Comparison of ENCODE assay signal across 27 cellular contexts in genomic region chr1:77386276-77386675, GRCh38.
"Had no signal": no experiment of that assay in that cellular context is flagged by ENCODE, and none has a peak within 500 bp of the region (broad histone marks: within the 10 kb centered on the region; RNA-seq: fewer than 3 reads in every experiment).

No MANE protein-coding gene starts in this region.

- H3K27ac ChIP-seq: breast epithelium, KMS-11, SK-N-MC had no signal

- H3K4me1 ChIP-seq: breast epithelium had no signal

- H3K4me3 Mint-ChIP-seq: activated CD8-positive, alpha-beta T cell treated with anti-CD3 and anti-CD28 coated beads for 36 hours; activated naive CD4-positive, alpha-beta T cell treated with anti-CD3 and anti-CD28 coated beads, Interleukin-2, amount 10 ng/mL, durations not matched to agents 7 days and 5 days; activated naive CD8-positive, alpha-beta T cell treated with anti-CD3 and anti-CD28 coated beads for 36 hours; activated T-cell treated with anti-CD3 and anti-CD28 coated beads, Interleukin-2, amount 50 U/mL, for 72 hours; T-helper 2 cell treated with Interferon-gamma antibody and Interleukin-4, amounts not matched to agents 5 μg/mL and 100 μg/mL, for 36 hours had no signal

- H3K36me3 Mint-ChIP-seq: activated naive CD4-positive, alpha-beta T cell treated with anti-CD3 and anti-CD28 coated beads, Interleukin-2, amount 10 ng/mL, durations not matched to agents 7 days and 5 days had no signal

- H3K4me2 ChIP-seq: KMS-11 had no signal

- H3K9me3 ChIP-seq: breast epithelium had no signal

- ATAC-seq: activated CD4-positive, CD25-positive, alpha-beta regulatory T cell treated with anti-CD3 and anti-CD28 coated beads, Interleukin-2, amount 50 U/mL, for 24 hours; activated CD8-positive, alpha-beta T cell treated with anti-CD3 and anti-CD28 coated beads for 36 hours; activated T-cell treated with anti-CD3 and anti-CD28 coated beads, Interleukin-2, amount 50 U/mL, for 72 hours; Panc1; Right ventricle myocardium inferior had no signal

- DNase-seq: activated CD4-positive, alpha-beta T cell treated with anti-CD3 and anti-CD28 coated beads for 4 hours; activated CD8-positive, alpha-beta memory T cell treated with anti-CD3 and anti-CD28 coated beads, Interleukin-2, amount 50 U/mL, for 4 hours; activated CD8-positive, alpha-beta T cell treated with anti-CD3 and anti-CD28 coated beads for 36 hours; activated gamma-delta T cell treated with Interleukin-2 at 50 U/mL for 16 hours; activated naive CD4-positive, alpha-beta T cell treated with anti-CD3 and anti-CD28 coated beads, Interleukin-2, amount 10 ng/mL, durations not matched to agents 7 days and 5 days; activated naive CD8-positive, alpha-beta T cell treated with anti-CD3 and anti-CD28 coated beads for 36 hours; activated T-cell treated with anti-CD3 and anti-CD28 coated beads, Interleukin-2, amount 50 U/mL, for 72 hours; anterior cingulate cortex; central memory CD4-positive, alpha-beta T cell; NCI-H1092 treated with DMSO at 0.1 percent for 48 hours; NCI-H1417 treated with DMSO at 0.1 percent for 48 hours; NCI-H1694; NCI-H2029 treated with DMSO at 0.1 percent for 48 hours; NCI-H446; NCI-H524; NCI-H748 treated with DMSO at 0.1 percent for 48 hours; OCI-M1; RPMI8226; SW 1271 had no signal

- H3K36me3 ChIP-seq: breast epithelium had no signal

- H3K9me3 Mint-ChIP-seq: activated CD8-positive, alpha-beta T cell treated with anti-CD3 and anti-CD28 coated beads for 36 hours; activated naive CD4-positive, alpha-beta T cell treated with anti-CD3 and anti-CD28 coated beads, Interleukin-2, amount 10 ng/mL, durations not matched to agents 7 days and 5 days; activated naive CD8-positive, alpha-beta T cell treated with anti-CD3 and anti-CD28 coated beads for 36 hours; activated T-cell treated with anti-CD3 and anti-CD28 coated beads, Interleukin-2, amount 50 U/mL, for 72 hours; activated T-helper 2 cell treated with anti-CD3 and anti-CD28 coated beads, Interferon-gamma antibody, Interleukin-2, Interleukin-4, amounts not matched to agents 10 μg/mL and 5 μg/mL and 100 μg/mL, durations not matched to agents 14 hours and 24 hours and 36 hours; T-helper 2 cell treated with Interferon-gamma antibody and Interleukin-4, amounts not matched to agents 5 μg/mL and 100 μg/mL, for 36 hours had no signal

- H3K27me3 Mint-ChIP-seq: activated CD8-positive, alpha-beta T cell treated with anti-CD3 and anti-CD28 coated beads for 36 hours; activated naive CD4-positive, alpha-beta T cell treated with anti-CD3 and anti-CD28 coated beads, Interleukin-2, amount 10 ng/mL, durations not matched to agents 7 days and 5 days; activated naive CD8-positive, alpha-beta T cell treated with anti-CD3 and anti-CD28 coated beads for 36 hours had no signal

- H3K9ac ChIP-seq: KMS-11 had no signal

- H3K27me3 ChIP-seq: breast epithelium had no signal

- H3K27ac Mint-ChIP-seq: activated CD8-positive, alpha-beta T cell treated with anti-CD3 and anti-CD28 coated beads for 36 hours; activated naive CD4-positive, alpha-beta T cell treated with anti-CD3 and anti-CD28 coated beads, Interleukin-2, amount 10 ng/mL, durations not matched to agents 7 days and 5 days; activated naive CD8-positive, alpha-beta T cell treated with anti-CD3 and anti-CD28 coated beads for 36 hours; activated T-cell treated with anti-CD3 and anti-CD28 coated beads, Interleukin-2, amount 50 U/mL, for 72 hours; activated T-helper 2 cell treated with anti-CD3 and anti-CD28 coated beads, Interferon-gamma antibody, Interleukin-2, Interleukin-4, amounts not matched to agents 10 μg/mL and 5 μg/mL and 100 μg/mL, durations not matched to agents 14 hours and 24 hours and 36 hours; T-helper 2 cell treated with Interferon-gamma antibody and Interleukin-4, amounts not matched to agents 5 μg/mL and 100 μg/mL, for 36 hours had no signal

- H3K4me3 ChIP-seq: breast epithelium, SK-N-MC had no signal
